Comparison of ENCODE assay signal across 1 cellular context in genomic region chr1:68291763-68292384, GRCh38.
TF ChIP-seq lines count a peak whose summit lies in the region.

No MANE protein-coding gene starts in this region.

TF ChIP-seq in HEK293, 187 proteins besides CTCF, POLR2A, EP300 and RAD21 (continued from another document and continues in another):
- TF ChIP-seq ZNF660 (tag by site-specific recombination; IDR thresholded peaks at IDR 0.05) (no peak; the same call in 1 of the 2 replicates), ZFP41 (tag by site-specific recombination; IDR thresholded peaks at IDR 0.05; ENCODE audit: borderline replicate concordance) (no peak), REST (tag by site-specific recombination; IDR thresholded peaks at IDR 0.05) (no peak), ZFP3 (tag by site-specific recombination; IDR thresholded peaks at IDR 0.05; ENCODE audit: low read depth) (no peak), ZNF704 (tag by site-specific recombination; IDR thresholded peaks at IDR 0.05) (no peak), ZNF112 (tag by site-specific recombination; IDR thresholded peaks at IDR 0.05) (no peak), ZNF596 (tag by site-specific recombination; IDR thresholded peaks at IDR 0.05) (no peak), ZNF518A (tag by site-specific recombination; conservative IDR thresholded peaks at IDR 0.05; ENCODE audit: low read depth) (no peak), ZNF658 (tag by site-specific recombination; IDR thresholded peaks at IDR 0.05) (no peak), ZNF280C (tag by site-specific recombination; IDR thresholded peaks at IDR 0.05) (no peak), ZNF521 (tag by site-specific recombination; IDR thresholded peaks at IDR 0.05) (no peak), ZNF677 (tag by site-specific recombination; IDR thresholded peaks at IDR 0.05) (no peak), ZNF350 (tag by site-specific recombination; IDR thresholded peaks at IDR 0.05) (no peak), ZNF24 (tag by site-specific recombination; IDR thresholded peaks at IDR 0.05) (no peak), ZNF768 (tag by site-specific recombination; IDR thresholded peaks at IDR 0.05) (no peak), ZNF510 (tag by site-specific recombination; IDR thresholded peaks at IDR 0.05; ENCODE audit: insufficient replicate concordance) (no peak), ZNF302 (tag by site-specific recombination; IDR thresholded peaks at IDR 0.05; ENCODE audit: low read depth) (no peak), SETDB1 (IDR thresholded peaks at IDR 0.05; ENCODE audit: insufficient read length, low read length) (no peak), ZBTB17 (tag by site-specific recombination; IDR thresholded peaks at IDR 0.05) (peak; percentile 15; the same call in 1 of the 2 replicates), ZNF670 (tag by site-specific recombination; IDR thresholded peaks at IDR 0.05; ENCODE audit: low read depth) (no peak), ZNF248 (tag by site-specific recombination; IDR thresholded peaks at IDR 0.05) (no peak), ZNF174 (tag by site-specific recombination; IDR thresholded peaks at IDR 0.05) (no peak), ZNF600 (tag by site-specific recombination; IDR thresholded peaks at IDR 0.05) (no peak), ZNF324 (tag by site-specific recombination; IDR thresholded peaks at IDR 0.05) (no peak), ZNF654 (tag by site-specific recombination; IDR thresholded peaks at IDR 0.05; ENCODE audit: low read depth) (no peak), ZNF121 (tag by site-specific recombination; IDR thresholded peaks at IDR 0.05) (no peak), WT1 (tag by site-specific recombination; IDR thresholded peaks at IDR 0.05) (no peak), ZNF530 (tag by site-specific recombination; IDR thresholded peaks at IDR 0.05; ENCODE audit: low read depth) (no peak), FEZF1 (tag by site-specific recombination; IDR thresholded peaks at IDR 0.05) (peak; percentile 32; the same call in 1 of the 2 replicates), ZNF398 (tag by site-specific recombination; IDR thresholded peaks at IDR 0.05) (no peak), ZBTB26 (tag by site-specific recombination; optimal IDR thresholded peaks at IDR 0.05) (no peak)
- TF ChIP-seq, protein P1, sequence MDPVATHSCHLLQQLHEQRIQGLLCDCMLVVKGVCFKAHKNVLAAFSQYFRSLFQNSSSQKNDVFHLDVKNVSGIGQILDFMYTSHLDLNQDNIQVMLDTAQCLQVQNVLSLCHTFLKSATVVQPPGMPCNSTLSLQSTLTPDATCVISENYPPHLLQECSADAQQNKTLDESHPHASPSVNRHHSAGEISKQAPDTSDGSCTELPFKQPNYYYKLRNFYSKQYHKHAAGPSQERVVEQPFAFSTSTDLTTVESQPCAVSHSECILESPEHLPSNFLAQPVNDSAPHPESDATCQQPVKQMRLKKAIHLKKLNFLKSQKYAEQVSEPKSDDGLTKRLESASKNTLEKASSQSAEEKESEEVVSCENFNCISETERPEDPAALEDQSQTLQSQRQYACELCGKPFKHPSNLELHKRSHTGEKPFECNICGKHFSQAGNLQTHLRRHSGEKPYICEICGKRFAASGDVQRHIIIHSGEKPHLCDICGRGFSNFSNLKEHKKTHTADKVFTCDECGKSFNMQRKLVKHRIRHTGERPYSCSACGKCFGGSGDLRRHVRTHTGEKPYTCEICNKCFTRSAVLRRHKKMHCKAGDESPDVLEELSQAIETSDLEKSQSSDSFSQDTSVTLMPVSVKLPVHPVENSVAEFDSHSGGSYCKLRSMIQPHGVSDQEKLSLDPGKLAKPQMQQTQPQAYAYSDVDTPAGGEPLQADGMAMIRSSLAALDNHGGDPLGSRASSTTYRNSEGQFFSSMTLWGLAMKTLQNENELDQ (tag by site-specific recombination; IDR thresholded peaks at IDR 0.05; ENCODE audit: low read depth) = no peak
- TF ChIP-seq, protein P2, sequence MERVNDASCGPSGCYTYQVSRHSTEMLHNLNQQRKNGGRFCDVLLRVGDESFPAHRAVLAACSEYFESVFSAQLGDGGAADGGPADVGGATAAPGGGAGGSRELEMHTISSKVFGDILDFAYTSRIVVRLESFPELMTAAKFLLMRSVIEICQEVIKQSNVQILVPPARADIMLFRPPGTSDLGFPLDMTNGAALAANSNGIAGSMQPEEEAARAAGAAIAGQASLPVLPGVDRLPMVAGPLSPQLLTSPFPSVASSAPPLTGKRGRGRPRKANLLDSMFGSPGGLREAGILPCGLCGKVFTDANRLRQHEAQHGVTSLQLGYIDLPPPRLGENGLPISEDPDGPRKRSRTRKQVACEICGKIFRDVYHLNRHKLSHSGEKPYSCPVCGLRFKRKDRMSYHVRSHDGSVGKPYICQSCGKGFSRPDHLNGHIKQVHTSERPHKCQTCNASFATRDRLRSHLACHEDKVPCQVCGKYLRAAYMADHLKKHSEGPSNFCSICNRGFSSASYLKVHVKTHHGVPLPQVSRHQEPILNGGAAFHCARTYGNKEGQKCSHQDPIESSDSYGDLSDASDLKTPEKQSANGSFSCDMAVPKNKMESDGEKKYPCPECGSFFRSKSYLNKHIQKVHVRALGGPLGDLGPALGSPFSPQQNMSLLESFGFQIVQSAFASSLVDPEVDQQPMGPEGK (tag by site-specific recombination; IDR thresholded peaks at IDR 0.05) = no peak
- TF ChIP-seq, protein P3, sequence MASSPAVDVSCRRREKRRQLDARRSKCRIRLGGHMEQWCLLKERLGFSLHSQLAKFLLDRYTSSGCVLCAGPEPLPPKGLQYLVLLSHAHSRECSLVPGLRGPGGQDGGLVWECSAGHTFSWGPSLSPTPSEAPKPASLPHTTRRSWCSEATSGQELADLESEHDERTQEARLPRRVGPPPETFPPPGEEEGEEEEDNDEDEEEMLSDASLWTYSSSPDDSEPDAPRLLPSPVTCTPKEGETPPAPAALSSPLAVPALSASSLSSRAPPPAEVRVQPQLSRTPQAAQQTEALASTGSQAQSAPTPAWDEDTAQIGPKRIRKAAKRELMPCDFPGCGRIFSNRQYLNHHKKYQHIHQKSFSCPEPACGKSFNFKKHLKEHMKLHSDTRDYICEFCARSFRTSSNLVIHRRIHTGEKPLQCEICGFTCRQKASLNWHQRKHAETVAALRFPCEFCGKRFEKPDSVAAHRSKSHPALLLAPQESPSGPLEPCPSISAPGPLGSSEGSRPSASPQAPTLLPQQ (tag by site-specific recombination; IDR thresholded peaks at IDR 0.05) = peak; percentile 66; the same call in 1 of the 2 replicates
- TF ChIP-seq, protein P4, sequence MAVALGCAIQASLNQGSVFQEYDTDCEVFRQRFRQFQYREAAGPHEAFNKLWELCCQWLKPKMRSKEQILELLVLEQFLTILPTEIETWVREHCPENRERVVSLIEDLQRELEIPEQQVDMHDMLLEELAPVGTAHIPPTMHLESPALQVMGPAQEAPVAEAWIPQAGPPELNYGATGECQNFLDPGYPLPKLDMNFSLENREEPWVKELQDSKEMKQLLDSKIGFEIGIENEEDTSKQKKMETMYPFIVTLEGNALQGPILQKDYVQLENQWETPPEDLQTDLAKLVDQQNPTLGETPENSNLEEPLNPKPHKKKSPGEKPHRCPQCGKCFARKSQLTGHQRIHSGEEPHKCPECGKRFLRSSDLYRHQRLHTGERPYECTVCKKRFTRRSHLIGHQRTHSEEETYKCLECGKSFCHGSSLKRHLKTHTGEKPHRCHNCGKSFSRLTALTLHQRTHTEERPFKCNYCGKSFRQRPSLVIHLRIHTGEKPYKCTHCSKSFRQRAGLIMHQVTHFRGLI (tag by site-specific recombination; IDR thresholded peaks at IDR 0.05) = no peak
